ENCODE assay signal across 28 cellular contexts in genomic region chr1:64676386-64676785, GRCh38.
"Had no signal": no experiment of that assay in that cellular context is flagged by ENCODE, and none has a peak within 500 bp of the region (broad histone marks: within the 10 kb centered on the region; RNA-seq: fewer than 3 reads in every experiment).

No MANE protein-coding gene starts in this region.

- DNase-seq: activated effector memory CD4-positive, alpha-beta T cell treated with anti-CD3 and anti-CD28 coated beads, Interleukin-2, amount 50 U/mL, for 16 hours; activated effector memory CD4-positive, alpha-beta T cell treated with Interleukin-2 at 50 U/mL for 16 hours; activated gamma-delta T cell; activated gamma-delta T cell treated with Interleukin-2 at 50 U/mL for 16 hours; activated naive CD4-positive, alpha-beta T cell; activated naive CD4-positive, alpha-beta T cell treated with anti-CD3 and anti-CD28 coated beads for 36 hours; activated naive CD4-positive, alpha-beta T cell treated with anti-CD3 and anti-CD28 coated beads, Interleukin-2, amount 10 ng/mL, durations not matched to agents 7 days and 5 days; activated naive CD4-positive, alpha-beta T cell treated with anti-CD3 and anti-CD28 coated beads, Interleukin-2, amount 50 U/mL, for 16 hours; activated naive CD4-positive, alpha-beta T cell treated with Interleukin-2 at 50 U/mL for 16 hours; activated naive CD8-positive, alpha-beta T cell treated with anti-CD3 and anti-CD28 coated beads for 36 hours; activated naive CD8-positive, alpha-beta T cell treated with anti-CD3 and anti-CD28 coated beads, Interleukin-2, amount 10 ng/mL, durations not matched to agents 7 days and 5 days; activated naive CD8-positive, alpha-beta T cell treated with anti-CD3 and anti-CD28 coated beads, Interleukin-2, amount 50 U/mL, for 24 hours; activated T-cell treated with anti-CD3 and anti-CD28 coated beads, Interleukin-2, amount 50 U/mL, for 4 hours; activated T-cell treated with anti-CD3 and anti-CD28 coated beads, Interleukin-2, amount 50 U/mL, for 48 hours; activated T-cell treated with anti-CD3 and anti-CD28 coated beads, Interleukin-2, amount 50 U/mL, for 72 hours; adrenal gland; amygdala; anterior cingulate cortex; aorta; brain microvascular endothelial cell; central memory CD4-positive, alpha-beta T cell; cerebellar nuclear complex had no signal

- FAIRE-seq: astrocyte, bronchial epithelial cell had no signal

- H3K4me1 ChIP-seq: adrenal gland, ascending aorta, body of pancreas, breast epithelium had no signal

- H3K27me3 ChIP-seq: adrenal gland, ascending aorta, body of pancreas, brain microvascular endothelial cell, breast epithelium, cardiac muscle cell had no signal

- H3K27ac ChIP-seq: adrenal gland, ascending aorta, body of pancreas, brain microvascular endothelial cell, breast epithelium, cardiac muscle cell had no signal

- H3K9me3 ChIP-seq: adrenal gland, ascending aorta, body of pancreas, breast epithelium had no signal

- H3K4me3 ChIP-seq: adrenal gland, ascending aorta, body of pancreas, breast epithelium, cardiac muscle cell had no signal

- H3K36me3 ChIP-seq: brain microvascular endothelial cell had no signal
